23 cellular contexts compared by ENCODE assay signal in genomic region chr3:136293279-136293678, GRCh38. TPM values are rescaled to one million over a fixed set of nuclear protein-coding genes. Genes with fewer than 3 reads are reported as not detected.
DNase-seq lines count a peak whose midpoint lies in the region; ATAC-seq, FAIRE-seq and TF ChIP-seq lines count a peak whose summit lies in the region.
"Had no signal": no experiment of that assay in that cellular context is flagged by ENCODE, and none has a peak within 500 bp of the region (broad histone marks: within the 10 kb centered on the region; RNA-seq: fewer than 3 reads in every experiment).

No MANE protein-coding gene starts in this region.

- DNase-seq in HepG2 (ENCODE audit: low spot score) (no peak), right lobe of liver (no peak), body of pancreas (no peak), left lung (no peak)
- DNase-seq: AML-193; BE2C; C1 segment of cervical spinal cord; CD4-positive, CD25-positive, alpha-beta regulatory T cell; CD8-positive, alpha-beta memory T cell; COR-L47; DMS 273 treated with DMSO at 0.1 percent for 48 hours; DMS153; DMS53; DMS79; DND-41; GF-D8 had no signal

- TF ChIP-seq CTCF in HepG2 (CRISPR knock-in tag; IDR thresholded peaks at IDR 0.05) (no peak), right lobe of liver (IDR thresholded peaks at IDR 0.05) (no peak), body of pancreas (IDR thresholded peaks at IDR 0.05) (no peak), left lung (IDR thresholded peaks at IDR 0.05) (no peak)

- H3K27me3 ChIP-seq in HepG2 (ENCODE audit: control insufficient read depth in 1 of 2, insufficient read depth in 2 of 2, low read length in 2 of 2), result no peaks in the 10 kb centered on the region
- H3K27me3 ChIP-seq in right lobe of liver, result no peaks in the 10 kb centered on the region
- H3K27me3 ChIP-seq in body of pancreas, result no peaks in the 10 kb centered on the region
- H3K27me3 ChIP-seq in left lung, result no peaks in the 10 kb centered on the region
- H3K27me3 ChIP-seq: BE2C, BLaER1 had no signal

- FAIRE-seq in HepG2 (lab: Jason Lieb, UNC), result no peak
- FAIRE-seq: A549, G401.6, GM12891, GM19239 had no signal

- ATAC-seq in HepG2, result no peak
- ATAC-seq in right lobe of liver, result no peak
- peak; percentile 66 for ATAC-seq in body of pancreas
- ATAC-seq in GM21360 (IDR thresholded peaks at IDR 0.05; ENCODE audit: unreplicated experiment), result no peak
- ATAC-seq in left lung, result no peak
- ATAC-seq: A549 had no signal

- H3K9me3 ChIP-seq in HepG2 (ENCODE audit: low read length) (no peaks in the 10 kb centered on the region), right lobe of liver (no peaks in the 10 kb centered on the region), body of pancreas (no peaks in the 10 kb centered on the region), left lung (no peaks in the 10 kb centered on the region)
- H3K9me3 ChIP-seq: A549, BE2C, BLaER1 had no signal

- intact Hi-C loops in HepG2 (cut with micrococcal nuclease; ENCODE audit: unreplicated experiment) (no loop called here), right lobe of liver (cut with DNase I) (no loop called here), body of pancreas (cut with DNase I) (no loop called here), left lung (cut with DNase I) (no loop called here)

- no peak overlapping the region for H3K9ac ChIP-seq in HepG2 (ENCODE audit: insufficient read depth, low read depth, low read length)
- H3K9ac ChIP-seq: BLaER1 had no signal

- TF ChIP-seq EP300 in HepG2 (IDR thresholded peaks at IDR 0.05; ENCODE audit: low read depth in 2 of 2, low read length in 2 of 2) (no peak), HepG2 (CRISPR knock-in tag; IDR thresholded peaks at IDR 0.05; ENCODE audit: borderline replicate concordance) (no peak)

- POLR2A ChIA-PET in HepG2 (lab: Yijun Ruan, JAX), result interaction anchor here (1.0 kb wide), 1 partner anchor 97 kb away, joined by 3 read pairs; the partner anchor contains the start of gene MSL2

- no peak overlapping the region for H2AFZ ChIP-seq in HepG2 (ENCODE audit: low read length)

- H3K4me1 ChIP-seq in HepG2 (ENCODE audit: insufficient read depth, low read length) (peaks cover 10% of the 10 kb centered on the region), right lobe of liver (no peaks in the 10 kb centered on the region), body of pancreas (peaks cover 9% of the 10 kb centered on the region), left lung (no peaks in the 10 kb centered on the region)
- H3K4me1 ChIP-seq: A549, BE2C, BLaER1 had no signal

- no peak for TF ChIP-seq RAD21 in HepG2 (CRISPR knock-in tag; IDR thresholded peaks at IDR 0.05)

- H3K4me3 ChIP-seq in HepG2 (replicated peaks in 1 of 3; ENCODE audit: insufficient read depth in 1 of 3, low read depth in 2 of 3, low read length in 3 of 3) (no peak overlapping the region), right lobe of liver (no peak overlapping the region), body of pancreas (no peak overlapping the region), left lung (no peak overlapping the region)
- H3K4me3 ChIP-seq: A549, BLaER1 had no signal

- no TSS peak for BruUV-seq in HepG2 (replicated peaks; lab: Mats Ljungman, UMichigan)

- no peak for TF ChIP-seq POLR2A in HepG2 (IDR thresholded peaks at IDR 0.05; ENCODE audit: insufficient read depth in 1 of 2, low read depth in 2 of 2, low read length in 2 of 2)
- TF ChIP-seq POLR2A in right lobe of liver (IDR thresholded peaks at IDR 0.05), result no peak
- no peak for TF ChIP-seq POLR2A in body of pancreas (IDR thresholded peaks at IDR 0.05)

- in situ Hi-C loops in HepG2 (cut with HindIII; ENCODE audit: extremely low pct_ligation_motif_present, low pct_unique_long_range_greater_than_20kb), result no loop called here

- H3K36me3 ChIP-seq in HepG2 (replicated peaks in 1 of 2; ENCODE audit: control insufficient read depth in 1 of 2, insufficient read depth in 2 of 2, low read length in 2 of 2), result peaks cover 7 to 26% of the 10 kb centered on the region in 2 experiments
- H3K36me3 ChIP-seq in right lobe of liver, result peaks cover 0 to 26% (median 11%) of the 10 kb centered on the region in 4 donors
- peaks cover 0 to 4% of the 10 kb centered on the region in 2 donors for H3K36me3 ChIP-seq in body of pancreas (replicated peaks in 1 of 2; ENCODE audit: insufficient read depth in 1 of 2, low read depth in 2 of 2)
- peaks cover 0 to 19% of the 10 kb centered on the region in 2 donors for H3K36me3 ChIP-seq in left lung

- CTCF ChIA-PET in HepG2 (lab: Yijun Ruan, JAX; ENCODE audit: low intra/inter-chr PET ratio, low total read pairs), result no interaction called here

- no peaks in the 10 kb centered on the region for H3K79me2 ChIP-seq in HepG2 (ENCODE audit: insufficient read depth, low read length)

- H4K20me1 ChIP-seq in HepG2 (ENCODE audit: insufficient read depth, low read length), result peaks cover 6% of the 10 kb centered on the region; the same call in 1 of the 2 replicates
- H4K20me1 ChIP-seq: BLaER1 had no signal

- H3K27ac ChIP-seq in HepG2 (ENCODE audit: extremely low read length, insufficient read depth, low read length) (no peak overlapping the region), right lobe of liver (no peak overlapping the region), body of pancreas (peak overlapping the region in 2 of 4 donors; percentile 6 to 15), left lung (no peak overlapping the region)
- H3K27ac ChIP-seq: 22Rv1, A549, BLaER1 had no signal

- 94% methylated on average over 2 of the region's 2 CpGs for WGBS in HepG2 (ENCODE audit: low lambda C conversion rate)
- 94% methylated on average over 2 of the region's 2 CpGs for WGBS in right lobe of liver (ENCODE audit: insufficient coverage, low coverage, low lambda C conversion rate, missing lambda C conversion rate)
- 32 to 44% methylated on average over 2 of the region's 2 CpGs for WGBS in body of pancreas, 2 donors

- H3K4me2 ChIP-seq in HepG2 (ENCODE audit: low read depth, low read length), result no peak overlapping the region
- H3K4me2 ChIP-seq: A549, BLaER1 had no signal

TF ChIP-seq in HepG2, 621 proteins besides CTCF, POLR2A, EP300 and RAD21:
- TF ChIP-seq, protein P1, sequence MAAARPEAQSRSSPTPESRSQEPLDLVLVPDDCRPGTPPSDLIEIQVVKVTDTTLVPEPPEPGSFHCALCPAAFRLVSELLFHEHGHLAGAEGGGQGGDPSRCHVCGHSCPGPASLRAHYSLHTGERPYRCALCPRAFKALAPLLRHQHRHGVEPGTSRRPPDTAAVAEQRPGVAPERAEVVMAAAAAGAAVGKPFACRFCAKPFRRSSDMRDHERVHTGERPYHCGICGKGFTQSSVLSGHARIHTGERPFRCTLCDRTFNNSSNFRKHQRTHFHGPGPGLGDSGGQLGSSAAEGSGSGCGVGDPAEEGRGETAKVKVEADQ (CRISPR knock-in tag; IDR thresholded peaks at IDR 0.05; ENCODE audit: borderline replicate concordance), result no peak
- TF ChIP-seq, protein P2, sequence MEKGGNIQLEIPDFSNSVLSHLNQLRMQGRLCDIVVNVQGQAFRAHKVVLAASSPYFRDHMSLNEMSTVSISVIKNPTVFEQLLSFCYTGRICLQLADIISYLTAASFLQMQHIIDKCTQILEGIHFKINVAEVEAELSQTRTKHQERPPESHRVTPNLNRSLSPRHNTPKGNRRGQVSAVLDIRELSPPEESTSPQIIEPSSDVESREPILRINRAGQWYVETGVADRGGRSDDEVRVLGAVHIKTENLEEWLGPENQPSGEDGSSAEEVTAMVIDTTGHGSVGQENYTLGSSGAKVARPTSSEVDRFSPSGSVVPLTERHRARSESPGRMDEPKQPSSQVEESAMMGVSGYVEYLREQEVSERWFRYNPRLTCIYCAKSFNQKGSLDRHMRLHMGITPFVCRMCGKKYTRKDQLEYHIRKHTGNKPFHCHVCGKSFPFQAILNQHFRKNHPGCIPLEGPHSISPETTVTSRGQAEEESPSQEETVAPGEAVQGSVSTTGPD (CRISPR knock-in tag; IDR thresholded peaks at IDR 0.05), result no peak
- no peak for TF ChIP-seq ZNF33A (CRISPR knock-in tag; IDR thresholded peaks at IDR 0.05; ENCODE audit: borderline replicate concordance)
- peak; percentile 44 for TF ChIP-seq RBM22 (optimal IDR thresholded peaks at IDR 0.05; ENCODE audit: low read length)
- no peak for TF ChIP-seq ZNF431 (CRISPR knock-in tag; IDR thresholded peaks at IDR 0.05; ENCODE audit: borderline replicate concordance, low read depth)

RNA-seq across cellular contexts. Expression of gene PCCB, which starts 43.1 kb away (rescaled TPM):
- total RNA-seq in HepG2 (2016; rRNA removed; fragmentation: Illumina TruSeq; extraction: Trizol) (88.7 and 92.6 TPM in 2 replicates), right lobe of liver (100 to 1,000 TPM in 2 of 6 experiments, 10 to 100 TPM in 4; 85.4 to 146 (median 94.4) TPM), body of pancreas (10 to 100 TPM; 14.5 to 26.4 TPM), left lung (10 to 100 TPM; 35.7 to 44.7 TPM)
- total RNA-seq in HepG2 (2016; cell fraction: cytosol; rRNA removed; fragmentation: Illumina TruSeq; extraction: Trizol; ENCODE audit: low read depth), result 12.6 and 13.9 TPM in 2 replicates
- total RNA-seq in HepG2 (2016; cell fraction: insoluble cytoplasmic fraction; rRNA removed; fragmentation: Illumina TruSeq; extraction: Trizol), result 86.2 and 86.5 TPM in 2 replicates
- total RNA-seq in HepG2 (2016; cell fraction: membrane; rRNA removed; fragmentation: Illumina TruSeq; extraction: Trizol), result 18.4 and 19.4 TPM in 2 replicates
- 39.0 and 46.0 TPM in 2 replicates for total RNA-seq in HepG2 (2016; cell fraction: nucleus; rRNA removed; fragmentation: Illumina TruSeq; extraction: Trizol)
- polyA plus RNA-seq in HepG2 (2011; rRNA removed), result 65.7 and 84.1 TPM in 2 replicates
- 73.5 and 80.5 TPM in 2 replicates for polyA plus RNA-seq in HepG2 (2011; cell fraction: cytosol; rRNA removed)
- polyA plus RNA-seq in HepG2 (2011; cell fraction: nucleus; rRNA removed), result 32.3 and 33.5 TPM in 2 replicates
- 46.3 and 51.2 TPM in 2 replicates for polyA plus RNA-seq in HepG2 (2012)
- 8.8 and 9.8 TPM in 2 replicates for polyA plus RNA-seq in HepG2 (2016; cell fraction: cytosol; fragmentation: Illumina TruSeq; extraction: Trizol; ENCODE audit: low read depth)
- 79.0 and 82.3 TPM in 2 replicates for polyA plus RNA-seq in HepG2 (2016; cell fraction: insoluble cytoplasmic fraction; fragmentation: Illumina TruSeq; extraction: Trizol; ENCODE audit: low read depth)
- 12.1 and 16.2 TPM in 2 replicates for polyA plus RNA-seq in HepG2 (2016; cell fraction: membrane; fragmentation: Illumina TruSeq; extraction: Trizol; ENCODE audit: low read depth)
- 48.2 and 50.0 TPM in 2 replicates for polyA plus RNA-seq in HepG2 (2016; cell fraction: nucleus; fragmentation: Illumina TruSeq; extraction: Trizol; ENCODE audit: insufficient read depth, low read depth)
- polyA minus RNA-seq in HepG2 (2011; rRNA and poly(A)+ RNA removed; ENCODE audit: low replicate concordance), result 84.6 and 96.9 TPM in 2 replicates
- polyA minus RNA-seq in HepG2 (2011; cell fraction: cytosol; rRNA and poly(A)+ RNA removed), result 40.2 and 42.1 TPM in 2 replicates
- 25.9 and 27.0 TPM in 2 replicates for polyA minus RNA-seq in HepG2 (2011; cell fraction: nucleus; rRNA and poly(A)+ RNA removed)
